In genomic region chr3:15535757-15536156, GRCh38 we compare ENCODE assay signal across 10 cellular contexts. TPM values are rescaled to one million over a fixed set of nuclear protein-coding genes. Genes with fewer than 3 reads are reported as not detected.
A peak's percentile ranks its signal among the peaks of the same experiment; 100 is the strongest.
DNase-seq lines count a peak whose midpoint lies in the region; ATAC-seq, FAIRE-seq and TF ChIP-seq lines count a peak whose summit lies in the region.
"Had no signal": no experiment of that assay in that cellular context is flagged by ENCODE, and none has a peak within 500 bp of the region (broad histone marks: within the 10 kb centered on the region; RNA-seq: fewer than 3 reads in every experiment).

No MANE protein-coding gene starts in this region.

- CTCF ChIA-PET in GM12878 (lab: Yijun Ruan, JAX) = interaction anchor here (1.0 to 1.9 kb wide), 4 partner anchors 9 to 418 kb away, joined by 3 to 7 read pairs (median 4); no protein-coding TSS in a partner anchor

- RAD21 ChIA-PET in GM12878 (lab: Charles Lee; ENCODE audit: unreplicated experiment) = interaction anchor here (1.0 to 1.6 kb wide), 5 partner anchors 9 to 276 kb away, joined by 3 to 4 read pairs (median 3); no protein-coding TSS in a partner anchor

- H3K9me3 ChIP-seq in GM12878 (replicated peaks; ENCODE audit: control insufficient read depth, insufficient read depth, low read length) = no peaks in the 10 kb centered on the region
- H3K9me3 ChIP-seq: Caco-2 had no signal

- TF ChIP-seq POLR2A in GM12878 (IDR thresholded peaks at IDR 0.05; ENCODE audit: low read depth, low read length) = no peak

- H3K27me3 ChIP-seq in GM12878 (replicated peaks in 1 of 2; ENCODE audit: control insufficient read depth in 2 of 2, insufficient read depth in 2 of 2, low read length in 1 of 2) = no peaks in the 10 kb centered on the region

- H3K9ac ChIP-seq in GM12878 (ENCODE audit: control insufficient read depth, insufficient read depth, low read length) = no peak overlapping the region

- no peak overlapping the region for H3K4me2 ChIP-seq in GM12878 (ENCODE audit: control insufficient read depth, insufficient read depth)

- no peak overlapping the region for H3K27ac ChIP-seq in GM12878 (ENCODE audit: control insufficient read depth, insufficient read depth)

- H3K4me3 ChIP-seq in GM12878 = no peak overlapping the region
- H3K4me3 ChIP-seq: lung had no signal

- no TSS peak for BruUV-seq in GM12878 (replicated peaks; lab: Mats Ljungman, UMichigan)

- peak; percentile 58 for ATAC-seq in GM19023 (IDR thresholded peaks at IDR 0.05; ENCODE audit: unreplicated experiment)
- ATAC-seq in GM12878 = peak; percentile 81

- H3K79me2 ChIP-seq in GM12878 (ENCODE audit: control insufficient read depth, insufficient read depth, low read length) = no peaks in the 10 kb centered on the region

- no peaks in the 10 kb centered on the region for H3K36me3 ChIP-seq in GM12878 (ENCODE audit: control insufficient read depth in 2 of 2, insufficient read depth in 2 of 2, low read length in 1 of 2)

- POLR2A ChIA-PET in GM12878 (lab: Charles Lee) = no interaction called here

- TF ChIP-seq CTCF in GM12878 (IDR thresholded peaks at IDR 0.05 in 2 of 3, conservative IDR thresholded peaks at IDR 0.05 in 1 of 3; ENCODE audit: control insufficient read depth in 2 of 3, extremely low read depth in 1 of 3, insufficient read depth in 1 of 3, low read depth in 3 of 3, low read length in 3 of 3) = no peak

- DNase-seq in activated CD4-positive, alpha-beta T cell treated with anti-CD3 and anti-CD28 coated beads for 48 hours = peak; percentile 58
- no peak for DNase-seq in GM12878 (ENCODE audit: low read depth, low spot score)
- DNase-seq in stimulated activated CD4-positive, alpha-beta T cell treated with anti-CD3 and anti-CD28 coated beads, Interleukin-2, amount 100 ng/mL, for 48 hours = peak; percentile 31 to 35
- no peak for DNase-seq in NCI-H524 treated with DMSO at 0.1 percent for 48 hours (lab: John Stamatoyannopoulos, UW)
- no peak for DNase-seq in NCI-H187 treated with DMSO at 0.1 percent for 48 hours (lab: John Stamatoyannopoulos, UW)
- DNase-seq in NCI-H526 (lab: John Stamatoyannopoulos, UW) = no peak
- DNase-seq in cardiac septum (ENCODE audit: low spot score) = no peak
- DNase-seq: Caco-2 had no signal

- WGBS in GM12878 (ENCODE audit: insufficient coverage, insufficient replicate concordance, low lambda C conversion rate, missing lambda C conversion rate) = 77% methylated on average over 2 of the region's 2 CpGs

- no peak for TF ChIP-seq EP300 in GM12878 (IDR thresholded peaks at IDR 0.05; ENCODE audit: borderline replicate concordance in 1 of 2, control insufficient read depth in 1 of 2, low read depth in 2 of 2, low read length in 2 of 2)

- TF ChIP-seq RAD21 in GM12878 (IDR thresholded peaks at IDR 0.05; ENCODE audit: insufficient read depth, low read depth, low read length) = no peak

- in situ Hi-C loops in GM12878 (cut with MboI) = no loop called here

- H3K4me1 ChIP-seq in GM12878 (ENCODE audit: control insufficient read depth, insufficient read depth, low read length) = no peaks in the 10 kb centered on the region
- H3K4me1 ChIP-seq: Caco-2 had no signal

- FAIRE-seq in GM12878 (lab: Jason Lieb, UNC) = no peak

- no peaks in the 10 kb centered on the region for H4K20me1 ChIP-seq in GM12878 (ENCODE audit: control insufficient read depth, insufficient read depth)

- H2AFZ ChIP-seq in GM12878 (ENCODE audit: control insufficient read depth, low read depth, low read length) = no peak overlapping the region

- SMC1A ChIA-PET in GM12878 (lab: Charles Lee; ENCODE audit: uncharacterized antibody, unreplicated experiment) = interaction anchor here (0.5 to 1.9 kb wide), 6 partner anchors 9 to 416 kb away, joined by 3 to 7 read pairs (median 3); no protein-coding TSS in a partner anchor

- intact Hi-C loops in GM12878 (cut with micrococcal nuclease; ENCODE audit: unreplicated experiment) (no loop called here), cardiac septum (cut with DNase I) (no loop called here)

TF ChIP-seq in GM12878, 131 proteins besides CTCF, POLR2A, EP300 and RAD21:
- TF ChIP-seq EZH2 (IDR thresholded peaks at IDR 0.05; ENCODE audit: borderline replicate concordance, control insufficient read depth, low read depth, low read length) (no peak), RUNX3 (IDR thresholded peaks at IDR 0.05; ENCODE audit: low read length) (no peak)
- TF ChIP-seq, protein P1, sequence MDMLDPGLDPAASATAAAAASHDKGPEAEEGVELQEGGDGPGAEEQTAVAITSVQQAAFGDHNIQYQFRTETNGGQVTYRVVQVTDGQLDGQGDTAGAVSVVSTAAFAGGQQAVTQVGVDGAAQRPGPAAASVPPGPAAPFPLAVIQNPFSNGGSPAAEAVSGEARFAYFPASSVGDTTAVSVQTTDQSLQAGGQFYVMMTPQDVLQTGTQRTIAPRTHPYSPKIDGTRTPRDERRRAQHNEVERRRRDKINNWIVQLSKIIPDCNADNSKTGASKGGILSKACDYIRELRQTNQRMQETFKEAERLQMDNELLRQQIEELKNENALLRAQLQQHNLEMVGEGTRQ (IDR thresholded peaks at IDR 0.05; ENCODE audit: borderline replicate concordance, low read depth, low read length) = no peak

RNA-seq across cellular contexts. Expression of gene COLQ, which starts 14.3 kb away (rescaled TPM):
- total RNA-seq in GM12878 (2013; cell fraction: nucleolus; rRNA removed) = 7.5 and 9.9 TPM in 2 replicates
- total RNA-seq in GM12878 (2014; rRNA removed) = 0.49 and 2.7 TPM in 2 replicates
- total RNA-seq in GM12878 (2014; rRNA removed; fragmentation: Illumina TruSeq; extraction: Trizol) = 0.67 and 0.92 TPM in 2 replicates
- total RNA-seq in GM12878 (2021) = 0.72 and 0.96 TPM in 2 replicates
- 0.55 TPM for polyA plus RNA-seq in GM12878 (2011; ENCODE audit: low read depth)
- 1.2 and 1.8 TPM in 2 replicates for polyA plus RNA-seq in GM12878 (2011; rRNA removed)
- polyA plus RNA-seq in GM12878 (2011; cell fraction: cytosol; rRNA removed) = 1.5 and 2.1 TPM in 2 replicates
- polyA plus RNA-seq in GM12878 (2011; cell fraction: nucleus; rRNA removed) = 10.8 and 11.0 TPM in 2 replicates
- 0.89 and 1.3 TPM in 2 replicates for polyA plus RNA-seq in GM12878 (2012)
- polyA plus RNA-seq in GM12878 (2014; fragmentation: Illumina TruSeq; extraction: Trizol) = 1.1 and 1.6 TPM in 2 replicates
- under 1 TPM; 0.13 to 0.29 TPM for polyA plus RNA-seq in GM12878 (2014; fragmentation: Nextera tagmentation; extraction: Ambion mirVana)
- 1.1 and 1.3 TPM in 2 replicates for polyA plus RNA-seq in GM12878 (2014; rRNA removed)
- under 1 TPM; 0.33 to 0.68 TPM for polyA plus RNA-seq in GM12878 (2016; fragmentation: Nextera tagmentation; extraction: Ambion mirVana)
- polyA minus RNA-seq in GM12878 (2011; rRNA and poly(A)+ RNA removed) = 0.66 and 0.72 TPM in 2 replicates
- 0.31 TPM in 1 of 2 replicates, not detected in the other for polyA minus RNA-seq in GM12878 (2011; cell fraction: cytosol; rRNA and poly(A)+ RNA removed)
- polyA minus RNA-seq in GM12878 (2011; cell fraction: nucleus; rRNA and poly(A)+ RNA removed) = 1.6 and 3.9 TPM in 2 replicates
- total RNA-seq in cardiac septum = 41.7 TPM
- total RNA-seq: Caco-2 had no signal

Comparison
In these comparisons a context has a peak if more than half of its experiments do, and no peak if none do; other contexts are left out.
1. DNase-seq: peak in activated CD4-positive, alpha-beta T cell treated with anti-CD3 and anti-CD28 coated beads for 48 hours (single experiment) and stimulated activated CD4-positive, alpha-beta T cell treated with anti-CD3 and anti-CD28 coated beads, Interleukin-2, amount 100 ng/mL, for 48 hours (2 of 2); none in GM12878 (single experiment), NCI-H524 treated with DMSO at 0.1 percent for 48 hours (single experiment), NCI-H187 treated with DMSO at 0.1 percent for 48 hours (single experiment), NCI-H526 (0 of 2) and cardiac septum (single experiment).